ENCODE assay signal across 29 cellular contexts in genomic region chr2:141736466-141736865, GRCh38.
"Had no signal": no experiment of that assay in that cellular context is flagged by ENCODE, and none has a peak within 500 bp of the region (broad histone marks: within the 10 kb centered on the region; RNA-seq: fewer than 3 reads in every experiment).

No MANE protein-coding gene starts in this region.

- H3K27ac Mint-ChIP-seq: dendritic cell treated with granulocyte-macrophage colony-stimulating factor and Interleukin-4, amounts not matched to agents 40 ng/mL and 50 ng/mL, for 4 days; effector memory CD8-positive, alpha-beta T cell; endodermal cell had no signal

- FAIRE-seq: colon, endometrium, endothelial cell of umbilical vein, frontal cortex had no signal

- ATAC-seq: effector memory CD8-positive, alpha-beta T cell; esophagus mucosa; foreskin keratinocyte; gastrocnemius medialis; gastroesophageal sphincter; heart left ventricle; heart right ventricle had no signal

- H3K4me3 ChIP-seq: colonic mucosa, coronary artery, dorsolateral prefrontal cortex, esophagus muscularis mucosa, esophagus squamous epithelium, gastrocnemius medialis, gastroesophageal sphincter, heart left ventricle, heart right ventricle had no signal

- H3K4me3 Mint-ChIP-seq: dendritic cell treated with granulocyte-macrophage colony-stimulating factor and Interleukin-4, amounts not matched to agents 40 ng/mL and 50 ng/mL, for 4 days; effector memory CD8-positive, alpha-beta T cell; endodermal cell had no signal

- H3K27me3 Mint-ChIP-seq: dendritic cell treated with granulocyte-macrophage colony-stimulating factor and Interleukin-4, amounts not matched to agents 40 ng/mL and 50 ng/mL, for 4 days; effector memory CD8-positive, alpha-beta T cell had no signal

- H3K27ac ChIP-seq: colonic mucosa, coronary artery, dorsolateral prefrontal cortex, epithelial cell of prostate, esophagus muscularis mucosa, esophagus squamous epithelium, foreskin keratinocyte, gastrocnemius medialis, gastroesophageal sphincter, heart left ventricle, heart right ventricle had no signal

- H3K27me3 ChIP-seq: colonic mucosa, dorsolateral prefrontal cortex, esophagus muscularis mucosa, esophagus squamous epithelium, foreskin keratinocyte, gastrocnemius medialis, gastroesophageal sphincter, heart left ventricle, heart right ventricle had no signal

- H3K4me1 ChIP-seq: colonic mucosa, esophagus muscularis mucosa, esophagus squamous epithelium, foreskin keratinocyte, gastrocnemius medialis, gastroesophageal sphincter, heart left ventricle, heart right ventricle had no signal

- H3K36me3 ChIP-seq: colonic mucosa, esophagus muscularis mucosa, esophagus squamous epithelium, gastrocnemius medialis, gastroesophageal sphincter, heart left ventricle, heart right ventricle had no signal

- H3K9me3 ChIP-seq: colonic mucosa, esophagus muscularis mucosa, esophagus squamous epithelium, gastrocnemius medialis, gastroesophageal sphincter, heart left ventricle had no signal

- H3K9me3 Mint-ChIP-seq: endodermal cell had no signal

- DNase-seq: colonic mucosa; cortex of kidney; dermis blood vessel endothelial cell; dorsolateral prefrontal cortex; effector CD4-positive, alpha-beta T cell; effector CD8-positive, alpha-beta T cell; effector memory CD4-positive, alpha-beta T cell; effector memory CD8-positive, alpha-beta T cell; endodermal cell; erythroblast; esophagus squamous epithelium; foreskin fibroblast; foreskin keratinocyte; foreskin melanocyte; gastrocnemius medialis; glutamatergic neuron; head of caudate nucleus; heart left ventricle; heart right ventricle had no signal
